Comparison of ENCODE assay signal across 1 cellular context in genomic region chr4:6855692-6856297, GRCh38.
TF ChIP-seq lines count a peak whose summit lies in the region.

No MANE protein-coding gene starts in this region.

TF ChIP-seq in GM12878, 131 proteins besides CTCF, POLR2A, EP300 and RAD21 (continued from another document and continues in another):
- TF ChIP-seq USF2 (IDR thresholded peaks at IDR 0.05; ENCODE audit: borderline replicate concordance, low read depth, low read length): peak; percentile 67; the same call in 1 of the 2 replicates
- TF ChIP-seq BRCA1 (IDR thresholded peaks at IDR 0.05; ENCODE audit: low read depth, low read length): no peak
- peak; percentile 94 for TF ChIP-seq MEF2B (IDR thresholded peaks at IDR 0.05; ENCODE audit: partially characterized antibody, poor library complexity, severe bottlenecking)
- no peak for TF ChIP-seq SREBF2 (IDR thresholded peaks at IDR 0.05; ENCODE audit: low read length)
- no peak for TF ChIP-seq STAT3 (IDR thresholded peaks at IDR 0.05; ENCODE audit: low read depth, low read length)
- TF ChIP-seq BHLHE40 (IDR thresholded peaks at IDR 0.05; ENCODE audit: borderline replicate concordance in 1 of 2, low read depth in 2 of 2, low read length in 1 of 2): peak; percentile 84 to 90
- no peak for TF ChIP-seq HDAC2 (IDR thresholded peaks at IDR 0.05)
- no peak for TF ChIP-seq TCF7 (IDR thresholded peaks at IDR 0.05; ENCODE audit: borderline replicate concordance)
- TF ChIP-seq FOXK2 (IDR thresholded peaks at IDR 0.05): no peak
- TF ChIP-seq ELK1 (IDR thresholded peaks at IDR 0.05; ENCODE audit: low read depth, low read length): no peak
- no peak for TF ChIP-seq ATF3 (IDR thresholded peaks at IDR 0.05; ENCODE audit: borderline replicate concordance, extremely low read depth, low read depth, low read length)
- TF ChIP-seq NFXL1 (IDR thresholded peaks at IDR 0.05; ENCODE audit: borderline replicate concordance): no peak
- no peak for TF ChIP-seq NR2C1 (IDR thresholded peaks at IDR 0.05)
- TF ChIP-seq IRF5 (IDR thresholded peaks at IDR 0.05; ENCODE audit: borderline replicate concordance): no peak
- TF ChIP-seq IRF4 (IDR thresholded peaks at IDR 0.05; ENCODE audit: low read depth, low read length): peak; percentile 74; the same call in 1 of the 2 replicates
- no peak for TF ChIP-seq SUZ12 (IDR thresholded peaks at IDR 0.05; ENCODE audit: unreplicated experiment)
- peak; percentile 67 for TF ChIP-seq CREM (IDR thresholded peaks at IDR 0.05; ENCODE audit: low read depth)
- peak; percentile 70 for TF ChIP-seq CBFB (IDR thresholded peaks at IDR 0.05; ENCODE audit: low read depth)
- peak; percentile 80; the same call in 1 of the 2 replicates for TF ChIP-seq ASH2L (IDR thresholded peaks at IDR 0.05; ENCODE audit: borderline replicate concordance, low read depth)
- TF ChIP-seq BCL11A (IDR thresholded peaks at IDR 0.05; ENCODE audit: low read depth, low read length): peak; percentile 92
- peak; percentile 87; the same call in 1 of the 2 replicates for TF ChIP-seq CHD2 (IDR thresholded peaks at IDR 0.05; ENCODE audit: borderline replicate concordance, low read depth, low read length)
- no peak for TF ChIP-seq CHD4 (IDR thresholded peaks at IDR 0.05)
- TF ChIP-seq ZNF687 (IDR thresholded peaks at IDR 0.05): peak; percentile 73
- peak; percentile 28 for TF ChIP-seq USF1 (IDR thresholded peaks at IDR 0.05; ENCODE audit: borderline replicate concordance, extremely low read length, insufficient read depth, low read depth, low read length)
- no peak for TF ChIP-seq MYC (IDR thresholded peaks at IDR 0.05; ENCODE audit: insufficient read depth, insufficient read length, insufficient replicate concordance, low read length, severe bottlenecking)
- TF ChIP-seq RBBP5 (conservative IDR thresholded peaks at IDR 0.05): no peak; the same call in 1 of the 2 replicates
- peak; percentile 93 for TF ChIP-seq NBN (IDR thresholded peaks at IDR 0.05)
- TF ChIP-seq LARP7 (IDR thresholded peaks at IDR 0.05): no peak
- TF ChIP-seq RCOR1 (conservative IDR thresholded peaks at IDR 0.05; ENCODE audit: low read depth, low read length): no peak
- no peak for TF ChIP-seq KDM1A (IDR thresholded peaks at IDR 0.05; ENCODE audit: borderline replicate concordance)
- no peak for TF ChIP-seq SMC3 (IDR thresholded peaks at IDR 0.05; ENCODE audit: borderline replicate concordance, low read length)
- no peak for TF ChIP-seq SPI1 (IDR thresholded peaks at IDR 0.05; ENCODE audit: borderline replicate concordance, insufficient read depth, low read depth, low read length)
- TF ChIP-seq ATF2 (IDR thresholded peaks at IDR 0.05; ENCODE audit: low read length): peak; percentile 84
- TF ChIP-seq E4F1 (IDR thresholded peaks at IDR 0.05; ENCODE audit: borderline replicate concordance, partially characterized antibody): no peak
- peak; percentile 78 for TF ChIP-seq SMAD1 (IDR thresholded peaks at IDR 0.05; ENCODE audit: low read depth, partially characterized antibody)
- TF ChIP-seq RB1 (IDR thresholded peaks at IDR 0.05; ENCODE audit: borderline replicate concordance): no peak
- peak; percentile 83 for TF ChIP-seq TCF3 (IDR thresholded peaks at IDR 0.05; ENCODE audit: borderline replicate concordance, insufficient read depth, low read depth, low read length)
- TF ChIP-seq MXI1 (IDR thresholded peaks at IDR 0.05; ENCODE audit: low read depth, low read length): peak; percentile 53
- TF ChIP-seq TARDBP (IDR thresholded peaks at IDR 0.05; ENCODE audit: borderline replicate concordance): no peak
- no peak for TF ChIP-seq HDAC6 (IDR thresholded peaks at IDR 0.05; ENCODE audit: unreplicated experiment)
- TF ChIP-seq TBL1XR1 (IDR thresholded peaks at IDR 0.05; ENCODE audit: low read depth, low read length): 0 out of 2 replicates have a peak, but pooled peaks have one; percentile 24
- TF ChIP-seq NR2C2 (IDR thresholded peaks at IDR 0.05; ENCODE audit: borderline replicate concordance, control insufficient read depth, insufficient read length, low read depth): no peak
- peak; percentile 40 for TF ChIP-seq CUX1 (IDR thresholded peaks at IDR 0.05; ENCODE audit: insufficient replicate concordance, low read depth, low read length)
